Comparison of ENCODE assay signal across 8 cellular contexts in genomic region chr9:134067904-134068741, GRCh38. TPM values are rescaled to one million over a fixed set of nuclear protein-coding genes. Genes with fewer than 3 reads are reported as not detected.
DNase-seq lines count a peak whose midpoint lies in the region; ATAC-seq and TF ChIP-seq lines count a peak whose summit lies in the region.

Gene BRD3, minus strand, starts transcription at chr9:134068026. Its CDS starts 14,549 bp downstream, at chr9:134053477.

- no peaks in the 10 kb centered on the region for H3K9me3 ChIP-seq in prostate gland
- H3K9me3 ChIP-seq in upper lobe of right lung, result no peaks in the 10 kb centered on the region

- WGBS in adipose tissue, 3 donors, result 1% methylated on average over 45 to 122 of the region's 131 CpGs
- WGBS in prostate gland, result 1% methylated on average over 107 of the region's 131 CpGs

- peaks cover 10% of the 10 kb centered on the region for H3K4me1 ChIP-seq in prostate gland (replicated peaks)
- H3K4me1 ChIP-seq in upper lobe of right lung, result peaks cover 24% of the 10 kb centered on the region

- POLR2A ChIA-PET in T-cell (lab: Charles Lee), result no interaction called here

- TF ChIP-seq CTCF in GM12865 (IDR thresholded peaks at IDR 0.05; ENCODE audit: insufficient read depth, low read depth, low read length, missing control alignments) (no peak), prostate gland (IDR thresholded peaks at IDR 0.05) (no peak), upper lobe of right lung (IDR thresholded peaks at IDR 0.05) (no peak)

- intact Hi-C loops in left cardiac atrium (cut with DNase I), result loop anchor here in 1 of 2 donors (5.0 to 10.0 kb wide), 2 partner anchors 41 to 67 kb away; partner anchors contain the start of genes BRD3OS and WDR5
- intact Hi-C loops in prostate gland (cut with DNase I), result loop anchor here (5.0 to 10.0 kb wide), 3 partner anchors 41 to 367 kb away; partner anchors contain the start of gene BRD3OS
- intact Hi-C loops in upper lobe of right lung (cut with DNase I), result no loop called here

- CTCF ChIA-PET in T-cell (lab: Charles Lee), result interaction anchor here in 1 of 2 donors (0.6 to 1.2 kb wide), 4 partner anchors 17 to 298 kb away, joined by 3 to 4 read pairs (median 3); partner anchors contain the start of gene WDR5

- TF ChIP-seq POLR2A in prostate gland (IDR thresholded peaks at IDR 0.05), result peak; percentile 83

- H3K27ac ChIP-seq in adipose tissue (ENCODE audit: low read depth, low read length) (peak within 1 kb of the TSS; percentile 15), prostate gland (peak within 1 kb of the TSS; percentile 95 to 99), upper lobe of right lung (peak within 1 kb of the TSS; percentile 96)

- H3K4me3 ChIP-seq in GM12865 (ENCODE audit: low read depth, low read length) (peak within 1 kb of the TSS; percentile 88), prostate gland (peak within 1 kb of the TSS; percentile 93 to 95), upper lobe of right lung (peak within 1 kb of the TSS; percentile 72)

- no peaks in the 10 kb centered on the region for H3K27me3 ChIP-seq in prostate gland (replicated peaks; ENCODE audit: insufficient read depth)
- no peaks in the 10 kb centered on the region for H3K27me3 ChIP-seq in upper lobe of right lung

- H3K4me1 Mint-ChIP-seq in T-cell, result peaks cover 33 to 38% (median 35%) of the 10 kb centered on the region in 3 donors

- peaks cover 13 to 22% of the 10 kb centered on the region in 2 donors for H3K27me3 Mint-ChIP-seq in T-cell

- H3K9me3 Mint-ChIP-seq in T-cell, result no peaks in the 10 kb centered on the region

- DNase-seq in GM12865 (ENCODE audit: low read depth) (peak; percentile 93), NCI-H1105 (lab: John Stamatoyannopoulos, UW) (peak; percentile 87), T-cell (peak; percentile 70 to 85 (median 78)), left cardiac atrium (peak; percentile 89), prostate gland (ENCODE audit: low spot score) (peak; percentile 83), upper lobe of right lung (peak; percentile 93)

- H3K27ac Mint-ChIP-seq in T-cell, result peak within 1 kb of the TSS; percentile 89 to 91

- ATAC-seq in HG02623 (IDR thresholded peaks at IDR 0.05; ENCODE audit: unreplicated experiment), result peak; percentile 71
- ATAC-seq in T-cell (replicated peaks in 1 of 4), result peak; percentile 86 to 88 (median 86)
- ATAC-seq in left cardiac atrium, result peak; percentile 88 to 91
- ATAC-seq in upper lobe of right lung, result peak; percentile 87

- peak within 1 kb of the TSS; percentile 86 to 92 (median 88) for H3K4me3 Mint-ChIP-seq in T-cell

- H3K36me3 Mint-ChIP-seq in T-cell, result no peaks in the 10 kb centered on the region

- H3K36me3 ChIP-seq in prostate gland, result no peaks in the 10 kb centered on the region
- H3K36me3 ChIP-seq in upper lobe of right lung, result no peaks in the 10 kb centered on the region

RNA-seq across cellular contexts. Expression of gene BRD3, which starts in this region (rescaled TPM):
- 10 to 100 TPM; 33.7 to 63.7 (median 58.2) TPM for total RNA-seq in T-cell
- polyA plus RNA-seq in adipose tissue, result 10 to 100 TPM in 1 of 3 donors, 1 to 10 TPM in 2; 6.3 to 15.9 (median 8.4) TPM
- total RNA-seq in left cardiac atrium, result 10 to 100 TPM; 25.5 to 28.0 TPM
- 10 to 100 TPM; 31.8 to 44.3 TPM for total RNA-seq in prostate gland
- 38.4 TPM for total RNA-seq in upper lobe of right lung

Comparison
In these comparisons a context has a peak if more than half of its experiments do, and no peak if none do; other contexts are left out.
1. Peak in every context shown above with its lines: DNase-seq, ATAC-seq, H3K4me3 ChIP-seq and H3K27ac ChIP-seq.
2. H3K27ac ChIP-seq: peak in every context shown above with its lines; median percentile 97 in prostate gland; 96 in upper lobe of right lung; 15 in adipose tissue.